9 cellular contexts compared by ENCODE assay signal in the genomic region with DNA sequence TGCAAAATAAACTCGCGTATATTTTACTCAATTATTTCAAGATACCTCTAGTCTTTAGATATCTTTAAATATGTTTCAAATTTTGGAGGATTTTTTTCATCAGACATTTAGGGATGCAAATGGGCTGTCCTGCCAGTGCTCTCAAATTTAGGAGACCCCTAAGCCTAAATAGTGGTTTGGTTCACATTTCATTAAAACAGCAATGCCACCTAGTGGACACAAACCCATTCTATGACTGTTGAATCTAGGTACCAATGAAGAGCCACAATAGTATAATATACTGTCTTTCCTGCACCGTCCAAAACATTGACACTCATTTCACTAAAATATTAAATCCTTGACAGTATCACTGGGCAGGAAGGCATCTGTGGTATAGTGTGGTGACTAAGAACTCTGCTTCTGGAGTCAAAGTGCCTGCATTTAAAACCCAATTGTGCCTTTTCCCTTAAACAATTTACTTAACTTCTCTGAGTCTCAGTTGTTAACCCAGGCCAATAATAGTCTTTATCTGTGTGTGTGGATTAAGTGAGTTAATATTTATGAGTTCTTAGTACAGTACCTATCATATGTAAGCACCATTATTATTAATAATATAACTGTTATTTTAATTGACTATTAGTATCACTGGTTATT.
A peak's percentile ranks its signal among the peaks of the same experiment; 100 is the strongest.
DNase-seq lines count a peak whose midpoint lies in the region; ATAC-seq, FAIRE-seq and TF ChIP-seq lines count a peak whose summit lies in the region.
"Had no signal": no experiment of that assay in that cellular context is flagged by ENCODE, and none has a peak within 500 bp of the region (broad histone marks: within the 10 kb centered on the region; RNA-seq: fewer than 3 reads in every experiment).

No MANE protein-coding gene starts in this region.

- H3K4me1 ChIP-seq in endothelial cell of umbilical vein (ENCODE audit: control insufficient read depth, extremely low read depth, insufficient read depth, low read length) (no peaks in the 10 kb centered on the region), smooth muscle cell (ENCODE audit: low read depth) (no peaks in the 10 kb centered on the region), sigmoid colon (no peaks in the 10 kb centered on the region)

- H3K9ac ChIP-seq in endothelial cell of umbilical vein (replicated peaks; ENCODE audit: extremely low read depth, insufficient read depth, low read length) (no peak overlapping the region), smooth muscle cell (ENCODE audit: low read depth) (no peak overlapping the region)

- H3K4me2 ChIP-seq in endothelial cell of umbilical vein (ENCODE audit: insufficient read depth, low read length) = no peak overlapping the region
- H3K4me2 ChIP-seq in smooth muscle cell = no peak overlapping the region

- TF ChIP-seq CTCF in AG10803 (conservative IDR thresholded peaks at IDR 0.05; ENCODE audit: low read length) (peak; percentile 64), endothelial cell of umbilical vein (IDR thresholded peaks at IDR 0.05; ENCODE audit: extremely low read depth in 1 of 2, insufficient read depth in 1 of 2, low read depth in 1 of 2, low read length in 2 of 2) (peak; percentile 17 to 52), smooth muscle cell (IDR thresholded peaks at IDR 0.05; ENCODE audit: borderline replicate concordance, insufficient read depth, poor library complexity, severe bottlenecking) (peak; percentile 58), sigmoid colon (IDR thresholded peaks at IDR 0.05) (no peak)

- WGBS in smooth muscle cell (ENCODE audit: low lambda C conversion rate) = 80% methylated on average over 3 of the region's 3 CpGs
- WGBS in sigmoid colon, 2 donors = 68 to 69% methylated on average over 3 of the region's 3 CpGs

- H3K4me3 Mint-ChIP-seq in activated T-cell treated with anti-CD3 and anti-CD28 coated beads, Interleukin-2, amount 50 U/mL, for 72 hours = no peak overlapping the region

- H4K20me1 ChIP-seq in endothelial cell of umbilical vein (replicated peaks; ENCODE audit: control insufficient read depth, extremely low read depth, insufficient read depth, low read length) (no peaks in the 10 kb centered on the region), smooth muscle cell (ENCODE audit: low read depth) (no peaks in the 10 kb centered on the region)

- no peaks in the 10 kb centered on the region for H3K27me3 Mint-ChIP-seq in activated T-cell treated with anti-CD3 and anti-CD28 coated beads, Interleukin-2, amount 50 U/mL, for 72 hours (ENCODE audit: low read depth)

- H3K36me3 ChIP-seq in endothelial cell of umbilical vein (ENCODE audit: control insufficient read depth in 2 of 2, extremely low read depth in 1 of 2, insufficient read depth in 2 of 2, low read length in 2 of 2) (no peaks in the 10 kb centered on the region), smooth muscle cell (ENCODE audit: low read depth) (no peaks in the 10 kb centered on the region), sigmoid colon (no peaks in the 10 kb centered on the region)

- DNase-seq in AG10803 (ENCODE audit: low read depth) = peak; percentile 1
- DNase-seq in NAMALWA (ENCODE audit: low spot score) = peak; percentile 60
- DNase-seq in endothelial cell of umbilical vein (ENCODE audit: low read depth, low spot score) = peak; percentile 21
- DNase-seq in smooth muscle cell (lab: John Stamatoyannopoulos, UW; ENCODE audit: unreplicated experiment) = no peak
- DNase-seq in activated T-cell treated with anti-CD3 and anti-CD28 coated beads, Interleukin-2, amount 50 U/mL, for 72 hours = no peak
- no peak for DNase-seq in sigmoid colon
- DNase-seq in HK-2 (ENCODE audit: unreplicated experiment) = no peak

- no peaks in the 10 kb centered on the region for H3K4me1 Mint-ChIP-seq in activated T-cell treated with anti-CD3 and anti-CD28 coated beads, Interleukin-2, amount 50 U/mL, for 72 hours (ENCODE audit: low read depth)

- H2AFZ ChIP-seq in endothelial cell of umbilical vein (ENCODE audit: low read depth, low read length) (no peak overlapping the region), smooth muscle cell (ENCODE audit: low read depth) (no peak overlapping the region)

- H3K27me3 ChIP-seq in endothelial cell of umbilical vein (ENCODE audit: control insufficient read depth in 2 of 2, insufficient read depth in 2 of 2, low read length in 2 of 2) (no peaks in the 10 kb centered on the region), smooth muscle cell (ENCODE audit: low read depth) (peaks cover 13% of the 10 kb centered on the region), sigmoid colon (no peaks in the 10 kb centered on the region)

- no peak for TF ChIP-seq EP300 in sigmoid colon (IDR thresholded peaks at IDR 0.05)

- CTCF ChIA-PET in endothelial cell of umbilical vein (lab: Charles Lee) = interaction anchor here (1.0 kb wide), 1 partner anchor 1444 kb away, joined by 3 read pairs; no protein-coding TSS in a partner anchor

- H3K36me3 Mint-ChIP-seq in activated T-cell treated with anti-CD3 and anti-CD28 coated beads, Interleukin-2, amount 50 U/mL, for 72 hours (ENCODE audit: insufficient read depth in 2 of 2) = no peaks in the 10 kb centered on the region

- H3K27ac ChIP-seq in endothelial cell of umbilical vein (ENCODE audit: insufficient read depth, low read depth, low read length) (no peak overlapping the region), smooth muscle cell (ENCODE audit: low read depth) (no peak overlapping the region), sigmoid colon (no peak overlapping the region)
- H3K27ac ChIP-seq: HL-60 had no signal

- H3K9me3 Mint-ChIP-seq in activated T-cell treated with anti-CD3 and anti-CD28 coated beads, Interleukin-2, amount 50 U/mL, for 72 hours = no peaks in the 10 kb centered on the region

- no peaks in the 10 kb centered on the region for H3K9me1 ChIP-seq in endothelial cell of umbilical vein (replicated peaks; ENCODE audit: control insufficient read depth, extremely low read depth, insufficient read depth, low read length)

- H3K9me3 ChIP-seq in endothelial cell of umbilical vein (replicated peaks; ENCODE audit: control insufficient read depth, insufficient read depth, low read length) (no peaks in the 10 kb centered on the region), smooth muscle cell (replicated peaks; ENCODE audit: low read depth) (no peaks in the 10 kb centered on the region), sigmoid colon (no peaks in the 10 kb centered on the region)

- H3K79me2 ChIP-seq in endothelial cell of umbilical vein (ENCODE audit: control insufficient read depth, insufficient read depth, low read length) (no peaks in the 10 kb centered on the region), smooth muscle cell (ENCODE audit: low read depth) (no peaks in the 10 kb centered on the region)

- BruUV-seq in endothelial cell of umbilical vein (replicated peaks; lab: Mats Ljungman, UMichigan) = no TSS peak

- H3K4me3 ChIP-seq in AG10803 (ENCODE audit: low read length) (no peak overlapping the region), endothelial cell of umbilical vein (replicated peaks in 1 of 3; ENCODE audit: insufficient read depth in 1 of 3, low read depth in 1 of 3, low read length in 3 of 3) (no peak overlapping the region), smooth muscle cell (no peak overlapping the region), sigmoid colon (no peak overlapping the region)

- FAIRE-seq in endothelial cell of umbilical vein (lab: Jason Lieb, UNC) = peak; percentile 18

- dilution Hi-C loops in endothelial cell of umbilical vein (cut with MboI; ENCODE audit: extremely low pct_ligation_motif_present, low sequenced_read_pairs) = no loop called here

- TF ChIP-seq POLR2A in endothelial cell of umbilical vein (IDR thresholded peaks at IDR 0.05; ENCODE audit: low read depth, low read length) = no peak
- no peak for TF ChIP-seq POLR2A in sigmoid colon (IDR thresholded peaks at IDR 0.05)

- H3K27ac Mint-ChIP-seq in activated T-cell treated with anti-CD3 and anti-CD28 coated beads, Interleukin-2, amount 50 U/mL, for 72 hours = no peak overlapping the region

- intact Hi-C loops in endothelial cell of umbilical vein (cut with micrococcal nuclease) = loop anchor here (1.0 to 10.0 kb wide), 3 partner anchors 963 to 1445 kb away; no protein-coding TSS in a partner anchor
- intact Hi-C loops in sigmoid colon (cut with DNase I) = no loop called here

- POLR2A ChIA-PET in endothelial cell of umbilical vein (lab: Charles Lee) = no interaction called here

- H3F3A ChIP-seq in smooth muscle cell (ENCODE audit: low read depth) = no peaks in the 10 kb centered on the region

- ATAC-seq in GM18909 (IDR thresholded peaks at IDR 0.05; ENCODE audit: poor library complexity, unreplicated experiment) = peak; percentile 78
- no peak for ATAC-seq in activated T-cell treated with anti-CD3 and anti-CD28 coated beads, Interleukin-2, amount 50 U/mL, for 72 hours (replicated peaks in 1 of 2)

TF ChIP-seq in endothelial cell of umbilical vein, 7 proteins besides CTCF, POLR2A, EP300 and RAD21:
- TF ChIP-seq, protein P1, sequence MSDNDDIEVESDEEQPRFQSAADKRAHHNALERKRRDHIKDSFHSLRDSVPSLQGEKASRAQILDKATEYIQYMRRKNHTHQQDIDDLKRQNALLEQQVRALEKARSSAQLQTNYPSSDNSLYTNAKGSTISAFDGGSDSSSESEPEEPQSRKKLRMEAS (IDR thresholded peaks at IDR 0.05; ENCODE audit: insufficient read depth, insufficient read length) = no peak
- no peak for TF ChIP-seq EZH2 (IDR thresholded peaks at IDR 0.05; ENCODE audit: borderline replicate concordance, low read depth, low read length, severe bottlenecking)
- no peak for TF ChIP-seq POLR2AphosphoS5 (IDR thresholded peaks at IDR 0.05; ENCODE audit: insufficient read depth, low read depth, low read length)

Comparison
In these comparisons a context has a peak if more than half of its experiments do, and no peak if none do; other contexts are left out.
1. DNase-seq: peak in AG10803 (single experiment), NAMALWA (single experiment) and endothelial cell of umbilical vein (single experiment); none in smooth muscle cell (single experiment), activated T-cell treated with anti-CD3 and anti-CD28 coated beads, Interleukin-2, amount 50 U/mL, for 72 hours (0 of 2), sigmoid colon (single experiment) and HK-2 (single experiment).
2. CTCF ChIP-seq: peak in AG10803 (single experiment), endothelial cell of umbilical vein (2 of 2) and smooth muscle cell (single experiment); none in sigmoid colon (0 of 4).